In genomic region chr3:71301001-71301400, GRCh38 we compare ENCODE assay signal across 10 cellular contexts.
DNase-seq lines count a peak whose midpoint lies in the region; ATAC-seq and FAIRE-seq lines count a peak whose summit lies in the region.
"Had no signal": no experiment of that assay in that cellular context is flagged by ENCODE, and none has a peak within 500 bp of the region (broad histone marks: within the 10 kb centered on the region; RNA-seq: fewer than 3 reads in every experiment).

No MANE protein-coding gene starts in this region.

- peak overlapping the region; percentile 54; the same call in 1 of the 2 replicates for H3K9ac ChIP-seq in iPS-20b (ENCODE audit: low read depth, low read length)

- peak; percentile 15 for FAIRE-seq in GM18507 (lab: Jason Lieb, UNC)

- H3K9me3 ChIP-seq in iPS-20b (ENCODE audit: insufficient read depth, low read depth, low read length), result no peaks in the 10 kb centered on the region
- H3K9me3 ChIP-seq: heart left ventricle had no signal

- peaks cover 2% of the 10 kb centered on the region for H3K36me3 ChIP-seq in iPS-20b (ENCODE audit: insufficient read depth, low read depth, low read length)

- DNase-seq in GM18507 (ENCODE audit: extremely low spot score, insufficient read length, low read depth) (no peak), glomerular visceral epithelial cell (ENCODE audit: extremely low spot score) (no peak)
- no peak for DNase-seq in effector CD4-positive, alpha-beta T cell
- DNase-seq: heart left ventricle, NCI-H510A, T-helper 9 cell had no signal

- peak overlapping the region; percentile 40 for H3K4me3 ChIP-seq in iPS-20b (ENCODE audit: low read length)
- H3K4me3 ChIP-seq: heart left ventricle had no signal

- ATAC-seq in GM19463 (IDR thresholded peaks at IDR 0.05; ENCODE audit: unreplicated experiment), result peak; percentile 66
- peak; percentile 44 for ATAC-seq in HG03469 (IDR thresholded peaks at IDR 0.05; ENCODE audit: unreplicated experiment)
- no peak for ATAC-seq in HG03108 (IDR thresholded peaks at IDR 0.05; ENCODE audit: unreplicated experiment)
- ATAC-seq: heart left ventricle had no signal

- H3K27me3 ChIP-seq in iPS-20b (ENCODE audit: insufficient read depth, low read length), result no peaks in the 10 kb centered on the region
- H3K27me3 ChIP-seq: heart left ventricle had no signal

- H3K4me1 ChIP-seq in iPS-20b (ENCODE audit: insufficient read depth, low read length), result peaks cover 62% of the 10 kb centered on the region

- H3K27ac ChIP-seq in iPS-20b (ENCODE audit: low read length), result peak overlapping the region; percentile 29
- H3K27ac ChIP-seq: heart left ventricle had no signal
